Comparison of ENCODE assay signal across 21 cellular contexts in genomic region chr1:68590473-68590872, GRCh38.
DNase-seq lines count a peak whose midpoint lies in the region; FAIRE-seq and TF ChIP-seq lines count a peak whose summit lies in the region.
"Had no signal": no experiment of that assay in that cellular context is flagged by ENCODE, and none has a peak within 500 bp of the region (broad histone marks: within the 10 kb centered on the region; RNA-seq: fewer than 3 reads in every experiment).

No MANE protein-coding gene starts in this region.

- H3K36me3 Mint-ChIP-seq in chondrocyte (ENCODE audit: low read depth), result no peaks in the 10 kb centered on the region

- H3F3A ChIP-seq in PC-9 (ENCODE audit: insufficient read depth, low read depth), result no peaks in the 10 kb centered on the region

- H3K27me3 ChIP-seq in PC-9 (ENCODE audit: insufficient read depth, low read depth), result no peaks in the 10 kb centered on the region

- peak; percentile 19; the same call in 1 of the 2 replicates for TF ChIP-seq CTCF in 22Rv1 (IDR thresholded peaks at IDR 0.05)
- TF ChIP-seq CTCF in PC-9 (conservative IDR thresholded peaks at IDR 0.05), result peak; percentile 37; the same call in 1 of the 2 replicates
- TF ChIP-seq CTCF in chondrocyte (IDR thresholded peaks at IDR 0.05), result peak; percentile 48
- TF ChIP-seq CTCF in kidney (IDR thresholded peaks at IDR 0.05; ENCODE audit: borderline replicate concordance, extremely low read depth, insufficient read depth), result no peak

- H3K9me3 ChIP-seq in PC-9 (ENCODE audit: insufficient read depth, low read depth), result no peaks in the 10 kb centered on the region
- H3K9me3 ChIP-seq in kidney (ENCODE audit: control insufficient read depth in 1 of 2, low read length in 2 of 2), result no peaks in the 10 kb centered on the region
- H3K9me3 ChIP-seq: Caco-2 had no signal

- H3K36me3 ChIP-seq in PC-9 (ENCODE audit: low read depth) (no peaks in the 10 kb centered on the region), kidney (ENCODE audit: control insufficient read depth in 1 of 2, insufficient read depth in 2 of 2, low read length in 2 of 2) (no peaks in the 10 kb centered on the region)

- no peak overlapping the region for H3K9ac ChIP-seq in kidney (ENCODE audit: low read length in 2 of 2)
- H3K9ac ChIP-seq: KMS-11 had no signal

- FAIRE-seq in kidney (lab: Jason Lieb, UNC), result no peak
- FAIRE-seq: A204.1, G401.6, GM12892, HepG2, RCC 7860 had no signal

- intact Hi-C loops in PC-9 (cut with micrococcal nuclease; ENCODE audit: unreplicated experiment), result loop anchor here (5.0 kb wide), 1 partner anchor 473 kb away; no protein-coding TSS in a partner anchor
- intact Hi-C loops in kidney (cut with DNase I), result no loop called here

- no peak overlapping the region for H3K27ac Mint-ChIP-seq in chondrocyte (ENCODE audit: unreplicated experiment)

- no peak overlapping the region for H2AFZ ChIP-seq in PC-9

- DNase-seq in HT1080 (ENCODE audit: low read depth) (peak; percentile 20), PC-9 (no peak), chondrocyte (ENCODE audit: low spot score) (no peak), iPS-NIHi7 (ENCODE audit: extremely low spot score) (no peak), kidney (no peak)
- no peak for DNase-seq in activated naive CD4-positive, alpha-beta T cell (lab: John Stamatoyannopoulos, UW)
- no peak for DNase-seq in stimulated activated CD4-positive, alpha-beta T cell treated with anti-CD3 and anti-CD28 coated beads, Interleukin-12 subunit alpha, Interleukin-12 subunit beta, amount 100 ng/mL, for 4 hours
- DNase-seq: Caco-2, DMS79, HCEC 1CT, NCI-H1417, NCI-H2081, NCI-H2227 treated with DMSO at 0.1 percent for 48 hours, NCI-H524 treated with DMSO at 0.1 percent for 48 hours had no signal

- H3K4me1 Mint-ChIP-seq in chondrocyte (ENCODE audit: low read depth), result no peaks in the 10 kb centered on the region

- H3K27ac ChIP-seq in 22Rv1 (no peak overlapping the region), PC-9 (no peak overlapping the region), kidney (ENCODE audit: low read depth in 2 of 2, low read length in 2 of 2) (no peak overlapping the region)
- H3K27ac ChIP-seq: KMS-11 had no signal

- H3K9me3 Mint-ChIP-seq in chondrocyte (ENCODE audit: low read depth), result no peaks in the 10 kb centered on the region

- H3K4me3 Mint-ChIP-seq in chondrocyte (ENCODE audit: unreplicated experiment), result no peak overlapping the region

- CTCF ChIA-PET in PC-9 (lab: Charles Lee), result no interaction called here

- no peak overlapping the region for H3K4me2 ChIP-seq in PC-9
- H3K4me2 ChIP-seq: KMS-11 had no signal

- no peak overlapping the region for H3K4me3 ChIP-seq in PC-9
- no peak overlapping the region for H3K4me3 ChIP-seq in kidney (ENCODE audit: low read length in 2 of 2)

- no peaks in the 10 kb centered on the region for H3K79me2 ChIP-seq in PC-9 (ENCODE audit: low read depth)

- no peaks in the 10 kb centered on the region for H4K20me1 ChIP-seq in PC-9 (ENCODE audit: insufficient read depth)

- H3K9me2 ChIP-seq in PC-9 (ENCODE audit: insufficient read depth), result no peaks in the 10 kb centered on the region

- no TSS peak for BruUV-seq in PC-9 (replicated peaks; lab: Mats Ljungman, UMichigan)

- H3K4me1 ChIP-seq in PC-9 (replicated peaks; ENCODE audit: insufficient read depth) (no peaks in the 10 kb centered on the region), kidney (ENCODE audit: control insufficient read depth in 1 of 2, insufficient read depth in 1 of 2, low read depth in 1 of 2, low read length in 2 of 2) (no peaks in the 10 kb centered on the region)
- H3K4me1 ChIP-seq: Caco-2 had no signal

- peaks cover 24% of the 10 kb centered on the region for H3K27me3 Mint-ChIP-seq in chondrocyte (ENCODE audit: low read depth)

- POLR2A ChIA-PET in PC-9 (lab: Charles Lee; ENCODE audit: unreplicated experiment), result no interaction called here
